Comparison of ENCODE assay signal across 16 cellular contexts in genomic region chr12:111393700-111394275, GRCh38. TPM values are rescaled to one million over a fixed set of nuclear protein-coding genes. Genes with fewer than 3 reads are reported as not detected.
A peak's percentile ranks its signal among the peaks of the same experiment; 100 is the strongest.
DNase-seq lines count a peak whose midpoint lies in the region; ATAC-seq and TF ChIP-seq lines count a peak whose summit lies in the region.
"Had no signal": no experiment of that assay in that cellular context is flagged by ENCODE, and none has a peak within 500 bp of the region (broad histone marks: within the 10 kb centered on the region; RNA-seq: fewer than 3 reads in every experiment).

No MANE protein-coding gene starts in this region.

- H3K4me3 ChIP-seq in Panc1 (ENCODE audit: low read depth in 2 of 2, low read length in 2 of 2) = no peak overlapping the region
- H3K4me3 ChIP-seq in psoas muscle = no peak overlapping the region
- no peak overlapping the region for H3K4me3 ChIP-seq in BE2C (ENCODE audit: low read depth, low read length)
- H3K4me3 ChIP-seq: skin epidermis had no signal

- H3K4me1 ChIP-seq in Panc1 (ENCODE audit: control insufficient read depth, insufficient read depth, low read length) (peaks cover 7% of the 10 kb centered on the region), psoas muscle (peaks cover 6% of the 10 kb centered on the region), BE2C (no peaks in the 10 kb centered on the region; the same call in 1 of the 2 replicates)

- H3K27ac ChIP-seq in Panc1 (ENCODE audit: low read length) (no peak overlapping the region), psoas muscle (no peak overlapping the region)
- H3K27ac ChIP-seq: brain microvascular endothelial cell had no signal

- H3K4me1 Mint-ChIP-seq in T-helper 17 cell = peaks cover 6% of the 10 kb centered on the region

- H3K27me3 Mint-ChIP-seq in T-helper 17 cell = no peaks in the 10 kb centered on the region

- no TSS peak for BruUV-seq in Panc1 (replicated peaks; lab: Mats Ljungman, UMichigan)

- ATAC-seq in Panc1 (peak; percentile 29; the same call in 1 of the 2 replicates), left cardiac atrium (peak in 1 of 2 donors; percentile 40), psoas muscle (no peak), T-helper 17 cell (no peak)
- ATAC-seq: CD8-positive, alpha-beta T cell; naive thymus-derived CD8-positive, alpha-beta T cell had no signal

- H3K27me3 ChIP-seq in Panc1 (ENCODE audit: control insufficient read depth, insufficient read depth, low read length) (no peaks in the 10 kb centered on the region), psoas muscle (ENCODE audit: insufficient read depth in 3 of 3, low read length in 2 of 3) (no peaks in the 10 kb centered on the region), BE2C (no peaks in the 10 kb centered on the region)
- H3K27me3 ChIP-seq: brain microvascular endothelial cell had no signal

- H3K4me3 Mint-ChIP-seq in T-helper 17 cell = no peak overlapping the region
- H3K4me3 Mint-ChIP-seq: activated CD4-positive, alpha-beta memory T cell treated with anti-CD3 and anti-CD28 coated beads for 36 hours; CD8-positive, alpha-beta T cell; naive thymus-derived CD8-positive, alpha-beta T cell had no signal

- DNase-seq in HUDEP-2 (lab: John Stamatoyannopoulos, UW; ENCODE audit: unreplicated experiment in 76 of 76) (peak in 49 of 76 experiments; percentile 9 to 75 (median 35)), Panc1 (ENCODE audit: low read depth, low spot score) (no peak), left cardiac atrium (peak; percentile 44), psoas muscle (peak; percentile 44 to 64), T-helper 17 cell (no peak), foreskin melanocyte (no peak), BE2C (no peak), SHP77 treated with DMSO at 0.1 percent for 48 hours (lab: John Stamatoyannopoulos, UW) (no peak)
- DNase-seq: activated CD4-positive, alpha-beta memory T cell treated with anti-CD3 and anti-CD28 coated beads for 36 hours; activated effector memory CD4-positive, alpha-beta T cell treated with anti-CD3 and anti-CD28 coated beads, Interleukin-2, amount 50 U/mL, for 16 hours; brain microvascular endothelial cell; CD8-positive, alpha-beta T cell; naive thymus-derived CD8-positive, alpha-beta T cell; NCI-H1436 treated with DMSO at 0.1 percent for 48 hours; NCI-H774 had no signal

- no peaks in the 10 kb centered on the region for H3K36me3 Mint-ChIP-seq in T-helper 17 cell (ENCODE audit: low read depth)
- H3K36me3 Mint-ChIP-seq: activated CD4-positive, alpha-beta memory T cell treated with anti-CD3 and anti-CD28 coated beads for 36 hours; CD8-positive, alpha-beta T cell; naive thymus-derived CD8-positive, alpha-beta T cell had no signal

- CTCF ChIA-PET in Panc1 (lab: Charles Lee) = no interaction called here

- WGBS in psoas muscle, 3 donors = 73 to 86% (median 80%) methylated on average over 8 of the region's 8 CpGs

- H3K36me3 ChIP-seq in Panc1 (ENCODE audit: control insufficient read depth, insufficient read depth, low read length) = no peaks in the 10 kb centered on the region
- H3K36me3 ChIP-seq in psoas muscle (ENCODE audit: insufficient read depth in 1 of 2, low read depth in 1 of 2) = no peaks in the 10 kb centered on the region
- H3K36me3 ChIP-seq in BE2C = no peaks in the 10 kb centered on the region
- H3K36me3 ChIP-seq: brain microvascular endothelial cell had no signal

- in situ Hi-C loops in Panc1 (cut with HindIII; ENCODE audit: low pct_unique_long_range_greater_than_20kb, low sequenced_read_pairs) = no loop called here

- POLR2A ChIA-PET in Panc1 (lab: Charles Lee) = no interaction called here

- no peak overlapping the region for H3K27ac Mint-ChIP-seq in T-helper 17 cell
- H3K27ac Mint-ChIP-seq: activated CD4-positive, alpha-beta memory T cell treated with anti-CD3 and anti-CD28 coated beads for 36 hours; CD8-positive, alpha-beta T cell had no signal

- H3K9me3 ChIP-seq in Panc1 (ENCODE audit: control insufficient read depth, insufficient read depth, low read depth, low read length) = no peaks in the 10 kb centered on the region
- H3K9me3 ChIP-seq in psoas muscle = no peaks in the 10 kb centered on the region
- no peaks in the 10 kb centered on the region for H3K9me3 ChIP-seq in T-helper 17 cell (ENCODE audit: control insufficient read depth, low read length, poor library complexity, severe bottlenecking)
- H3K9me3 ChIP-seq in BE2C = no peaks in the 10 kb centered on the region

- TF ChIP-seq CTCF in Panc1 (IDR thresholded peaks at IDR 0.05) (no peak), psoas muscle (IDR thresholded peaks at IDR 0.05) (no peak), BE2C (IDR thresholded peaks at IDR 0.05; ENCODE audit: low read depth, low read length) (no peak)

- intact Hi-C loops in Panc1 (cut with micrococcal nuclease; ENCODE audit: unreplicated experiment) (no loop called here), left cardiac atrium (cut with DNase I) (loop anchor here (10.0 kb wide), 2 partner anchors 281 to 291 kb away; partner anchors contain the start of genes ACAD10 (in 1 of the 2) and BRAP (in 1 of the 2)), psoas muscle (cut with DNase I) (loop anchor here (10.0 kb wide), 2 partner anchors 131 to 281 kb away; no protein-coding TSS in a partner anchor)

RNA-seq across cellular contexts. Expression of gene SH2B3, which starts 11.9 kb away (rescaled TPM):
- total RNA-seq in Panc1 (2021; ENCODE audit: unreplicated experiment) = 39.6 TPM
- polyA plus RNA-seq in Panc1 (2012; ENCODE audit: insufficient read length) = 25.5 TPM
- total RNA-seq in left cardiac atrium = 10 to 100 TPM; 27.1 to 39.6 TPM
- 10 to 100 TPM; 10.5 to 25.0 (median 13.2) TPM for total RNA-seq in psoas muscle
- 10 to 100 TPM in 1 of 3 donors, 1 to 10 TPM in 2; 4.4 to 22.0 (median 6.4) TPM for polyA plus RNA-seq in psoas muscle
- total RNA-seq in T-helper 17 cell = 10 to 100 TPM; 38.7 to 39.3 TPM
- 42.9 TPM for polyA plus RNA-seq in BE2C (2012; ENCODE audit: insufficient read depth, insufficient read length, low read depth)

RNA-seq across cellular contexts. Expression of gene PHETA1, which starts 24.9 kb away (rescaled TPM):
- total RNA-seq in Panc1 (2021; ENCODE audit: unreplicated experiment) (16.3 TPM), left cardiac atrium (1 to 10 TPM; 7.8 to 8.8 TPM), psoas muscle (1 to 10 TPM; 5.3 to 7.0 (median 6.1) TPM), T-helper 17 cell (1 to 10 TPM; 2.1 to 2.5 TPM)
- polyA plus RNA-seq in Panc1 (2012; ENCODE audit: insufficient read length) = 15.3 TPM
- 10 to 100 TPM in 1 of 3 donors, 1 to 10 TPM in 2; 7.6 to 19.9 (median 8.2) TPM for polyA plus RNA-seq in psoas muscle
- 22.6 TPM for polyA plus RNA-seq in BE2C (2012; ENCODE audit: insufficient read depth, insufficient read length, low read depth)

Comparison
In these comparisons a context has a peak if more than half of its experiments do, and no peak if none do; other contexts are left out.
1. DNase-seq: peak in HUDEP-2 (49 of 76), left cardiac atrium (single experiment) and psoas muscle (2 of 2); none in Panc1 (single experiment), T-helper 17 cell (0 of 3), foreskin melanocyte (single experiment), BE2C (single experiment) and SHP77 treated with DMSO at 0.1 percent for 48 hours (single experiment).